Comparison of ENCODE assay signal across 8 cellular contexts in the genomic region with DNA sequence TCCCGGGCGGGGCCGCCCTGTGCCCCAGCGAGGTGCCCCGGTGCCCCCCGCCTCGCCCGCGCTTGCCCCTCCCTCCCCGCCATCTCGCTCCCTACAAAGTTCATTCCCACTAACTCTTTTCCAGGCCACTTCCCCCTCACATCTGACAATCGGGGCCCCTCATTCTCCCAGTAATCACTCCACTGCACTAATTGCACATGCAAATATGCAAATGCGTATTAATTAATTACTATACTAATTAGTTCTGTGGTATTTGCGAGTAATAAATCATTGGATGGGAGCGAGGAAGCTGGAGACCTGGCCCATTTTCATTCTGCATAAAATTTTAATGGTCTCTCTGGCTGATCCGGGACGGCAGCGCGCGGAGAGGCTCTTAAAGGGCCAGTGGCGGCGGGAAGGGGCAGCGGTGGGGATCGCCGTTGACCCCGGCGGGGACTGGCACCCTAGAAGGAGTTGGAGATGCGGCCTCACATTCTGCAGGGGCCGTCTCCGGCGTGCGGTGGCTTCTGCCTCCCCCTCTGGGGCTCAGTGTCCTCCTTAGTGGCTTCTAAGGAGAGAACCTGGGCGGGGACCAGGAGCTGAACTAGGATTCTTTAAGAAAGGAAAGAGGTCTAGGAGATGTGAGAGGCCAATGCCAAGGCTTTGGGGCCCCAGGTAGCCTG. TPM values are rescaled to one million over a fixed set of nuclear protein-coding genes. Genes with fewer than 3 reads are reported as not detected.
DNase-seq lines count a peak whose midpoint lies in the region.

No MANE protein-coding gene starts in this region.

- peak overlapping the region; percentile 56 for H3K9ac ChIP-seq in endocrine pancreas (ENCODE audit: control insufficient read depth, insufficient read depth, low read length)
- no peak overlapping the region for H3K9ac ChIP-seq in neuronal stem cell (ENCODE audit: low read depth, low read length, poor library complexity)

- no peak overlapping the region for H3K18ac ChIP-seq in neuronal stem cell (ENCODE audit: low read length)

- no peak overlapping the region for H3K4ac ChIP-seq in neuronal stem cell (ENCODE audit: low read length)

- H3K27ac ChIP-seq in neuronal stem cell (replicated peaks; ENCODE audit: low read length): no peak overlapping the region

- no peak overlapping the region for H2BK15ac ChIP-seq in neuronal stem cell (ENCODE audit: low read length)

- no peak overlapping the region for H2BK12ac ChIP-seq in neuronal stem cell (ENCODE audit: low read length)

- H3K36me3 ChIP-seq in endocrine pancreas (ENCODE audit: control insufficient read depth, insufficient read depth, low read length): no peaks in the 10 kb centered on the region
- no peaks in the 10 kb centered on the region for H3K36me3 ChIP-seq in neuronal stem cell (replicated peaks in 1 of 2; ENCODE audit: control insufficient read depth in 2 of 2, insufficient read depth in 2 of 2, low read length in 2 of 2)

- no peak overlapping the region for H2BK120ac ChIP-seq in neuronal stem cell (ENCODE audit: low read depth, low read length)

- peak overlapping the region; percentile 63 for H2AK5ac ChIP-seq in neuronal stem cell (ENCODE audit: low read depth, low read length)

- H3K4me2 ChIP-seq in neuronal stem cell (ENCODE audit: insufficient read depth, low read length, poor library complexity, severe bottlenecking): peak overlapping the region; percentile 78

- H3K79me1 ChIP-seq in neuronal stem cell (ENCODE audit: low read depth, low read length): no peaks in the 10 kb centered on the region

- H3K4me1 ChIP-seq in endocrine pancreas (ENCODE audit: control insufficient read depth, insufficient read depth, low read length) (no peaks in the 10 kb centered on the region), neuronal stem cell (ENCODE audit: control insufficient read depth in 2 of 2, insufficient read depth in 1 of 2, low read depth in 1 of 2, low read length in 2 of 2) (peaks cover 4 to 7% of the 10 kb centered on the region in 2 donors)

- no CpG with 5 or more reads among the region's 33 CpGs for WGBS in neuronal stem cell (ENCODE audit: extremely low coverage in 2 of 2, insufficient read length in 2 of 2, insufficient replicate concordance in 1 of 2), 2 donors

- H3K27me3 ChIP-seq in endocrine pancreas (ENCODE audit: control insufficient read depth, insufficient read depth, low read length) (no peaks in the 10 kb centered on the region), neuronal stem cell (ENCODE audit: control insufficient read depth in 3 of 3, insufficient read depth in 3 of 3, low read depth in 1 of 3, low read length in 3 of 3) (peaks cover 10 to 67% (median 47%) of the 10 kb centered on the region in 3 experiments)

- DNase-seq in NCI-H524 (lab: John Stamatoyannopoulos, UW): peak; percentile 60 to 65
- DNase-seq in NCI-H524 treated with DMSO at 0.1 percent for 48 hours (lab: John Stamatoyannopoulos, UW): no peak
- DNase-seq in OCI-M1 (lab: John Stamatoyannopoulos, UW): peak; percentile 23
- DNase-seq in neuronal stem cell (ENCODE audit: low spot score): no peak
- no peak for DNase-seq in pons (ENCODE audit: low spot score)
- no peak for DNase-seq in hippocampal formation (lab: John Stamatoyannopoulos, UW)
- DNase-seq in activated effector memory CD4-positive, alpha-beta T cell treated with anti-CD3 and anti-CD28 coated beads, Interleukin-2, amount 50 U/mL, for 16 hours: no peak

- no peak overlapping the region for H4K8ac ChIP-seq in neuronal stem cell (ENCODE audit: low read depth, low read length)

- no peak overlapping the region for H3K14ac ChIP-seq in neuronal stem cell (ENCODE audit: low read length)

- no peaks in the 10 kb centered on the region for H3K9me3 ChIP-seq in endocrine pancreas (ENCODE audit: control insufficient read depth, low read length)
- H3K9me3 ChIP-seq in neuronal stem cell (replicated peaks in 1 of 2; ENCODE audit: control insufficient read depth in 2 of 2, insufficient read depth in 1 of 2, low read depth in 1 of 2, low read length in 2 of 2): no peaks in the 10 kb centered on the region

- H3K23ac ChIP-seq in neuronal stem cell (ENCODE audit: low read depth, low read length, poor library complexity): no peak overlapping the region

- H2BK5ac ChIP-seq in neuronal stem cell (ENCODE audit: low read length): no peak overlapping the region

- H2AFZ ChIP-seq in neuronal stem cell (ENCODE audit: low read length): peak overlapping the region; percentile 87

- H4K91ac ChIP-seq in neuronal stem cell (ENCODE audit: low read depth, low read length, poor library complexity): no peak overlapping the region

- peak overlapping the region; percentile 11 for H3K4me3 ChIP-seq in endocrine pancreas (ENCODE audit: control insufficient read depth, insufficient read depth, low read length)
- peak overlapping the region; percentile 22 to 43 for H3K4me3 ChIP-seq in neuronal stem cell (ENCODE audit: low read length in 2 of 2)

RNA-seq across cellular contexts. Expression of a gene that starts 8.4 kb away (rescaled TPM):
- polyA plus RNA-seq in neuronal stem cell (2013, experiment 1 of 2): 0.39 TPM
- polyA plus RNA-seq in neuronal stem cell (2013, experiment 2 of 2): 0.21 TPM

RNA-seq across cellular contexts. Expression of a gene that starts 10.7 kb away (rescaled TPM):
- polyA plus RNA-seq in neuronal stem cell (2013, experiment 1 of 2): not detected
- polyA plus RNA-seq in neuronal stem cell (2013, experiment 2 of 2): not detected

RNA-seq across cellular contexts. Expression of a gene that starts 18.6 kb away (rescaled TPM):
- 65.0 TPM for polyA plus RNA-seq in neuronal stem cell (2013, experiment 1 of 2)
- 70.1 TPM for polyA plus RNA-seq in neuronal stem cell (2013, experiment 2 of 2)

RNA-seq across cellular contexts. Expression of a gene that starts 46.8 kb away (rescaled TPM):
- 0.88 TPM for polyA plus RNA-seq in neuronal stem cell (2013, experiment 1 of 2)
- polyA plus RNA-seq in neuronal stem cell (2013, experiment 2 of 2): 0.87 TPM

RNA-seq across cellular contexts. Expression of a gene that starts 49.9 kb away (rescaled TPM):
- 0.95 TPM for polyA plus RNA-seq in neuronal stem cell (2013, experiment 1 of 2)
- polyA plus RNA-seq in neuronal stem cell (2013, experiment 2 of 2): 1.0 TPM

Comparison
In these comparisons a context has a peak if more than half of its experiments do, and no peak if none do; other contexts are left out.
1. DNase-seq: peak in NCI-H524 (2 of 2) and OCI-M1 (single experiment); none in NCI-H524 treated with DMSO at 0.1 percent for 48 hours (single experiment), neuronal stem cell (single experiment), pons (single experiment), hippocampal formation (0 of 2) and activated effector memory CD4-positive, alpha-beta T cell treated with anti-CD3 and anti-CD28 coated beads, Interleukin-2, amount 50 U/mL, for 16 hours (single experiment).